8 cellular contexts compared by ENCODE assay signal in genomic region chr20:59598625-59599310, GRCh38. TPM values are rescaled to one million over a fixed set of nuclear protein-coding genes. Genes with fewer than 3 reads are reported as not detected.
DNase-seq lines count a peak whose midpoint lies in the region; ATAC-seq, FAIRE-seq and TF ChIP-seq lines count a peak whose summit lies in the region.

No MANE protein-coding gene starts in this region.

- H3K9ac ChIP-seq in GM12878 (ENCODE audit: control insufficient read depth, insufficient read depth, low read length), result no peak overlapping the region

- H4K20me1 ChIP-seq in GM12878 (ENCODE audit: control insufficient read depth, insufficient read depth), result no peaks in the 10 kb centered on the region

- peak; percentile 42 for DNase-seq in DMS153 treated with DMSO at 0.1 percent for 48 hours (lab: John Stamatoyannopoulos, UW; ENCODE audit: unreplicated experiment)
- no peak for DNase-seq in DMS153 (lab: John Stamatoyannopoulos, UW)
- peak; percentile 35 for DNase-seq in NOMO-1 treated with DMSO at 0.1 percent for 48 hours (lab: John Stamatoyannopoulos, UW; ENCODE audit: unreplicated experiment)
- peak; percentile 8 for DNase-seq in GM12878 (ENCODE audit: low read depth, low spot score)
- peak in 1 of 2 donors; percentile 20 for DNase-seq in left colon
- peak; percentile 29 for DNase-seq in stomach

- FAIRE-seq in GM12878 (lab: Jason Lieb, UNC), result peak; percentile 84

- no peak overlapping the region for H3K4me2 ChIP-seq in GM12878 (ENCODE audit: control insufficient read depth, insufficient read depth)

- TF ChIP-seq CTCF in GM12878 (IDR thresholded peaks at IDR 0.05 in 2 of 3, conservative IDR thresholded peaks at IDR 0.05 in 1 of 3; ENCODE audit: control insufficient read depth in 2 of 3, extremely low read depth in 1 of 3, insufficient read depth in 1 of 3, low read depth in 3 of 3, low read length in 3 of 3), result peak; percentile 84 to 90 (median 88)
- peak in 5 of 7 experiments; percentile 43 to 69 (median 52) for TF ChIP-seq CTCF in stomach (IDR thresholded peaks at IDR 0.05)

- no peaks in the 10 kb centered on the region for H3K36me3 ChIP-seq in GM12878 (ENCODE audit: control insufficient read depth in 2 of 2, insufficient read depth in 2 of 2, low read length in 1 of 2)
- no peaks in the 10 kb centered on the region for H3K36me3 ChIP-seq in stomach

- H3K27ac ChIP-seq in GM12878 (ENCODE audit: control insufficient read depth, insufficient read depth), result no peak overlapping the region
- no peak overlapping the region for H3K27ac ChIP-seq in stomach

- no peaks in the 10 kb centered on the region for H3K79me2 ChIP-seq in GM12878 (ENCODE audit: control insufficient read depth, insufficient read depth, low read length)

- H3K27me3 ChIP-seq in GM12878 (replicated peaks in 1 of 2; ENCODE audit: control insufficient read depth in 2 of 2, insufficient read depth in 2 of 2, low read length in 1 of 2) (peaks cover 2 to 4% of the 10 kb centered on the region in 2 experiments), stomach (peaks cover 3 to 70% (median 26%) of the 10 kb centered on the region in 3 donors)

- ATAC-seq in HG02885 (IDR thresholded peaks at IDR 0.05; ENCODE audit: poor library complexity, unreplicated experiment) (peak; percentile 46), GM12878 (peak; percentile 88), left colon (peak; percentile 53), HG02588 (IDR thresholded peaks at IDR 0.05; ENCODE audit: unreplicated experiment) (no peak)

- peak; percentile 76 for TF ChIP-seq RAD21 in GM12878 (IDR thresholded peaks at IDR 0.05; ENCODE audit: insufficient read depth, low read depth, low read length)

- CTCF ChIA-PET in GM12878 (lab: Yijun Ruan, JAX), result interaction anchor here (0.6 to 4.4 kb wide), 11 partner anchors 9 to 512 kb away, joined by 3 to 20 read pairs (median 4); no protein-coding TSS in a partner anchor

- H2AFZ ChIP-seq in GM12878 (ENCODE audit: control insufficient read depth, low read depth, low read length), result no peak overlapping the region

- 13% methylated on average over 13 of the region's 13 CpGs for WGBS in GM12878 (ENCODE audit: insufficient coverage, insufficient replicate concordance, low lambda C conversion rate, missing lambda C conversion rate)
- 29 to 30% (median 29%) methylated on average over 13 of the region's 13 CpGs for WGBS in stomach, 5 donors

- RAD21 ChIA-PET in GM12878 (lab: Charles Lee; ENCODE audit: unreplicated experiment), result interaction anchor here (1.1 to 1.5 kb wide), 3 partner anchors 154 to 253 kb away, joined by 3 to 6 read pairs (median 3); no protein-coding TSS in a partner anchor

- H3K4me3 ChIP-seq in GM12878, result no peak overlapping the region
- no peak overlapping the region for H3K4me3 ChIP-seq in stomach

- SMC1A ChIA-PET in GM12878 (lab: Charles Lee; ENCODE audit: uncharacterized antibody, unreplicated experiment), result interaction anchor here (0.6 to 1.6 kb wide), 3 partner anchors 108 to 154 kb away, joined by 3 to 7 read pairs (median 3); no protein-coding TSS in a partner anchor

- H3K4me1 ChIP-seq in GM12878 (ENCODE audit: control insufficient read depth, insufficient read depth, low read length), result no peaks in the 10 kb centered on the region
- peaks cover 0 to 6% (median 0%) of the 10 kb centered on the region in 4 donors for H3K4me1 ChIP-seq in stomach

- BruUV-seq in GM12878 (replicated peaks; lab: Mats Ljungman, UMichigan), result no TSS peak

- in situ Hi-C loops in GM12878 (cut with MboI), result loop anchor here (5.0 kb wide), 1 partner anchor 154 kb away; no protein-coding TSS in a partner anchor

- TF ChIP-seq EP300 in GM12878 (IDR thresholded peaks at IDR 0.05; ENCODE audit: borderline replicate concordance in 1 of 2, control insufficient read depth in 1 of 2, low read depth in 2 of 2, low read length in 2 of 2) (no peak), stomach (IDR thresholded peaks at IDR 0.05) (no peak)

- POLR2A ChIA-PET in GM12878 (lab: Charles Lee), result no interaction called here

- no peak for TF ChIP-seq POLR2A in GM12878 (IDR thresholded peaks at IDR 0.05; ENCODE audit: low read depth, low read length)
- TF ChIP-seq POLR2A in stomach (IDR thresholded peaks at IDR 0.05), result no peak

- intact Hi-C loops in GM12878 (cut with micrococcal nuclease; ENCODE audit: unreplicated experiment) (loop anchor here (1.0 to 2.0 kb wide), 2 partner anchors 153 to 252 kb away; no protein-coding TSS in a partner anchor), left colon (cut with DNase I, micrococcal nuclease) (no loop called here), stomach (cut with DNase I; ENCODE audit: low total_unique reads) (no loop called here)

- H3K9me3 ChIP-seq in GM12878 (replicated peaks; ENCODE audit: control insufficient read depth, insufficient read depth, low read length), result no peaks in the 10 kb centered on the region
- no peaks in the 10 kb centered on the region for H3K9me3 ChIP-seq in stomach

TF ChIP-seq in GM12878, 131 proteins besides CTCF, POLR2A, EP300 and RAD21:
- TF ChIP-seq RUNX3 (IDR thresholded peaks at IDR 0.05; ENCODE audit: low read length) (peak; percentile 30; the same call in 1 of the 2 replicates), SMC3 (IDR thresholded peaks at IDR 0.05; ENCODE audit: borderline replicate concordance, low read length) (peak; percentile 76), YY1 (IDR thresholded peaks at IDR 0.05; ENCODE audit: low read depth, low read length) (0 out of 2 replicates have a peak, but pooled peaks have one; percentile 22), RELA (IDR thresholded peaks at IDR 0.05; ENCODE audit: borderline replicate concordance, partially characterized antibody) (no peak)

RNA-seq across cellular contexts. Expression of gene PHACTR3, which starts 5.6 kb away (rescaled TPM):
- 0.96 and 1.8 TPM in 2 replicates for total RNA-seq in GM12878 (2013; cell fraction: nucleolus; rRNA removed)
- total RNA-seq in GM12878 (2014; rRNA removed) (0.16 and 0.17 TPM in 2 replicates), GM12878 (2014; rRNA removed; fragmentation: Illumina TruSeq; extraction: Trizol) (0.18 and 0.27 TPM in 2 replicates), GM12878 (2021) (0.29 TPM in 1 of 2 replicates, not detected in the other), left colon (1 to 10 TPM in 1 of 2 donors, under 1 TPM in 1; 0.47 to 5.5 TPM), stomach (1 to 10 TPM in 1 of 5 donors, under 1 TPM in 1, not detected in 3; 0.58 to 3.7 TPM)
- polyA plus RNA-seq in GM12878 (2011; ENCODE audit: low read depth), result not detected
- polyA plus RNA-seq in GM12878 (2011; rRNA removed) (2.7 and 4.0 TPM in 2 replicates), GM12878 (2014; fragmentation: Illumina TruSeq; extraction: Trizol) (0.26 and 0.32 TPM in 2 replicates), GM12878 (2014; fragmentation: Nextera tagmentation; extraction: Ambion mirVana) (under 1 TPM; 0.47 to 0.89 TPM), GM12878 (2014; rRNA removed) (0.11 and 0.27 TPM in 2 replicates), GM12878 (2016; fragmentation: Nextera tagmentation; extraction: Ambion mirVana) (under 1 TPM; 0.23 to 0.36 TPM), stomach (1 to 10 TPM in 2 of 3 donors, under 1 TPM in 1; 0.55 to 3.7 (median 3.2) TPM)
- polyA plus RNA-seq in GM12878 (2011; cell fraction: cytosol; rRNA removed), result 1.2 and 1.3 TPM in 2 replicates
- 1.9 and 3.0 TPM in 2 replicates for polyA plus RNA-seq in GM12878 (2011; cell fraction: nucleus; rRNA removed)
- 0.10 TPM in 1 of 2 replicates, not detected in the other for polyA plus RNA-seq in GM12878 (2012)
- polyA minus RNA-seq in GM12878 (2011; rRNA and poly(A)+ RNA removed), result 0.77 and 1.0 TPM in 2 replicates
- 0.94 TPM in 1 of 2 replicates, not detected in the other for polyA minus RNA-seq in GM12878 (2011; cell fraction: cytosol; rRNA and poly(A)+ RNA removed)
- polyA minus RNA-seq in GM12878 (2011; cell fraction: nucleus; rRNA and poly(A)+ RNA removed), result 1.1 and 1.8 TPM in 2 replicates
